Comparison of ENCODE assay signal across 14 cellular contexts in genomic region chr3:17466028-17466427, GRCh38.
"Had no signal": no experiment of that assay in that cellular context is flagged by ENCODE, and none has a peak within 500 bp of the region (broad histone marks: within the 10 kb centered on the region; RNA-seq: fewer than 3 reads in every experiment).

No MANE protein-coding gene starts in this region.

- ATAC-seq: activated T-helper 17 cell treated with anti-CD3 and anti-CD28 coated beads, Interleukin-2, amount 50 U/mL, for 72 hours; esophagus mucosa; heart left ventricle; natural killer cell treated with Interleukin-12 subunit alpha and Interleukin-12 subunit beta and Interleukin-15 and Interleukin-18, amount 100 ng/mL, for 72 hours; right cardiac atrium; T-cell had no signal

- H3K9me3 ChIP-seq: heart left ventricle, suprapubic skin, upper lobe of left lung had no signal

- DNase-seq: activated CD4-positive, alpha-beta T cell treated with anti-CD3 and anti-CD28 coated beads for 1 hour; activated CD4-positive, alpha-beta T cell treated with anti-CD3 and anti-CD28 coated beads, Interleukin-2, amount 50 U/mL, for 48 hours; activated naive CD4-positive, alpha-beta T cell treated with anti-CD3 and anti-CD28 coated beads for 36 hours; foreskin melanocyte; heart left ventricle; immature natural killer cell; right cardiac atrium; T-cell; upper lobe of left lung had no signal

- H3K4me3 ChIP-seq: cardiac muscle cell, heart left ventricle, suprapubic skin, upper lobe of left lung had no signal

- H3K36me3 ChIP-seq: cardiac muscle cell, heart left ventricle, suprapubic skin, upper lobe of left lung had no signal

- H3K4me1 ChIP-seq: upper lobe of left lung had no signal

- H3K27me3 ChIP-seq: cardiac muscle cell, heart left ventricle, suprapubic skin, upper lobe of left lung had no signal

- H3K27ac ChIP-seq: cardiac muscle cell, heart left ventricle, suprapubic skin, upper lobe of left lung had no signal
